8 cellular contexts compared by ENCODE assay signal in the genomic region with DNA sequence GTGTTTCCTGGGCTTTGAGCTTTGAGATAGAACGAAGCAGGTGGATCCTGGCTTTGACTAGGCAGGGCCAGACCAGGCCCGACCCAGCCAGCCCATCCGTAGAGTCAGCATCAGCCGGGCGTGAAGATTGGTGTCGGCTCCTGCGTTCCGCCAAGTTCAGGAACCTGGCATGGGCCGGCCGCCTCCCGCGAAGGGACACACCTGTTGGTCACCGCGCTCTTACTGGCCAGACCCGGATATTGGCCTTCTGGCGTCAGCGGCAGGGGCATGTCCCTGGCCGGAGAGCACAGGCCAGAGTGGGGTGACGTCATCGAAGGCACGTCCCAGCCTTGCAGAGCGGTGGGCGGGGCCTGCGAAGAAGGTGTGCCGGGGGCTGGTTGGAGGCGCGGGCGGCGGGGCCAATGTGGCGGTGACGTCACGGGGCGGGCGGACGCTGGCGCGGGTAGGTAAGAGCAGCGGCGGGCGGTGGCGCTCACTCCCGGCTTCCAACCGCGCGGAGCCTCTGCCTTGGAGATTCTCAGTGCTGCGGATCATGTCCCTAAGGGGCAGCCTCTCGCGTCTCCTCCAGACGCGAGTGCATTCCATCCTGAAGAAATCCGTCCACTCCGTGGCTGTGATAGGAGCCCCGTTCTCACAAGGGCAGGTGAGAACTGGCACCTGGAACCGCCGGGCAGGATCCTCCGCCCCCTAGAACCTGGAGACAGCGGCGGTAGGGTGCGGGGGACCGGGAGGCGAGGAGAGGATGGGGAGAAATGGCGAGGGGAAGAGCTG. TPM values are rescaled to one million over a fixed set of nuclear protein-coding genes. Genes with fewer than 3 reads are reported as not detected.
DNase-seq lines count a peak whose midpoint lies in the region; ATAC-seq and TF ChIP-seq lines count a peak whose summit lies in the region.

A gene (plus strand): TSS at position 475 of the 771 bp plus-strand sequence. CDS start 58 bp downstream, at position 533.

- H3K4me1 ChIP-seq in heart right ventricle (peaks cover 0 to 36% (median 12%) of the 10 kb centered on the region in 9 donors), upper lobe of right lung (peaks cover 16% of the 10 kb centered on the region)

- H3K4me3 ChIP-seq in heart right ventricle = peak within 1 kb of the TSS; percentile 36 to 74 (median 68)
- H3K4me3 ChIP-seq in upper lobe of right lung = peak within 1 kb of the TSS; percentile 77

- TF ChIP-seq CTCF in GM12874 (IDR thresholded peaks at IDR 0.05; ENCODE audit: insufficient read depth, low read depth, low read length) (0 out of 2 replicates have a peak, but pooled peaks have one; percentile 2), heart right ventricle (IDR thresholded peaks at IDR 0.05) (peak in 3 of 9 donors; percentile 21 to 31 (median 28)), upper lobe of right lung (IDR thresholded peaks at IDR 0.05) (no peak)

- peak; percentile 88 for DNase-seq in NCI-H1417 treated with DMSO at 0.1 percent for 48 hours (lab: John Stamatoyannopoulos, UW)
- peak; percentile 99 for DNase-seq in SW480 (ENCODE audit: low spot score)
- DNase-seq in amniotic epithelial cell (ENCODE audit: low read depth) = peak; percentile 86
- DNase-seq in heart right ventricle = peak; percentile 95 to 97
- peak; percentile 86 to 99 (median 94) for DNase-seq in posterior cingulate gyrus
- peak; percentile 100 for DNase-seq in upper lobe of right lung

- intact Hi-C loops in heart right ventricle (cut with DNase I) (loop anchor here in 9 of 10 donors (2.0 to 10.0 kb wide), 7 partner anchors 47 to 85 kb away; a partner anchor contains a TSS), posterior cingulate gyrus (cut with DNase I) (loop anchor here (2.0 to 10.0 kb wide), 2 partner anchors 47 to 85 kb away; a partner anchor contains a TSS), upper lobe of right lung (cut with DNase I) (no loop called here)

- no peaks in the 10 kb centered on the region for H3K36me3 ChIP-seq in heart right ventricle
- no peaks in the 10 kb centered on the region for H3K36me3 ChIP-seq in upper lobe of right lung

- ATAC-seq in HG02798 (IDR thresholded peaks at IDR 0.05; ENCODE audit: poor library complexity, unreplicated experiment) (peak; percentile 98), heart right ventricle (peak; percentile 97 to 99 (median 99)), upper lobe of right lung (peak; percentile 99)

- no peaks in the 10 kb centered on the region for H3K9me3 ChIP-seq in heart right ventricle
- no peaks in the 10 kb centered on the region for H3K9me3 ChIP-seq in upper lobe of right lung

- H3K27ac ChIP-seq in heart right ventricle = peak within 1 kb of the TSS in 5 of 10 donors; percentile 16 to 55 (median 54)
- H3K27ac ChIP-seq in upper lobe of right lung = peak within 1 kb of the TSS; percentile 72

- peaks cover 0 to 5% (median 0%) of the 10 kb centered on the region in 7 donors for H3K27me3 ChIP-seq in heart right ventricle
- H3K27me3 ChIP-seq in upper lobe of right lung = no peaks in the 10 kb centered on the region

- 0 to 1% methylated on average over 58 to 62 of the region's 62 CpGs for WGBS in heart right ventricle, 2 donors

RNA-seq across cellular contexts. Expression of the gene that starts here (rescaled TPM):
- total RNA-seq in heart right ventricle (10 to 100 TPM in 1 of 10 donors, 1 to 10 TPM in 7, under 1 TPM in 2; 0.69 to 11.6 (median 1.5) TPM), upper lobe of right lung (2.0 TPM)
- 10 to 100 TPM in 1 of 2 donors, under 1 TPM in 1; 0.22 to 42.4 TPM for polyA plus RNA-seq in heart right ventricle
